15 cellular contexts compared by ENCODE assay signal in genomic region chr5:151520294-151520693, GRCh38.
A peak's percentile ranks its signal among the peaks of the same experiment; 100 is the strongest.
DNase-seq lines count a peak whose midpoint lies in the region; FAIRE-seq and TF ChIP-seq lines count a peak whose summit lies in the region.
"Had no signal": no experiment of that assay in that cellular context is flagged by ENCODE, and none has a peak within 500 bp of the region (broad histone marks: within the 10 kb centered on the region; RNA-seq: fewer than 3 reads in every experiment).

No MANE protein-coding gene starts in this region.

- H3K4me3 ChIP-seq in fibroblast of villous mesenchyme (ENCODE audit: low read depth, low read length): no peak overlapping the region
- H3K4me3 ChIP-seq: thoracic aorta had no signal

- in situ Hi-C loops in GM13977 (cut with MboI; ENCODE audit: low pct_unique_long_range_greater_than_20kb, low sequenced_read_pairs, unreplicated experiment): loop anchor here (10.0 to 25.0 kb wide), 2 partner anchors 125 to 217 kb away; no protein-coding TSS in a partner anchor
- in situ Hi-C loops in KBM-7 (cut with MboI; ENCODE audit: low pct_unique_long_range_greater_than_20kb, low sequenced_read_pairs): no loop called here

- peak; percentile 43 for DNase-seq in D341Med (ENCODE audit: low spot score)
- no peak for DNase-seq in GM13977 (ENCODE audit: low spot score)
- DNase-seq in RPMI7951 (ENCODE audit: low read depth): peak; percentile 4
- no peak for DNase-seq in fibroblast of villous mesenchyme (ENCODE audit: low read depth)
- no peak for DNase-seq in NOMO-1 treated with dmso at 0.1 percent for 144 hours (lab: John Stamatoyannopoulos, UW; ENCODE audit: unreplicated experiment)
- no peak for DNase-seq in GM19239 (ENCODE audit: insufficient read length, low spot score)
- no peak for DNase-seq in KG1 (lab: John Stamatoyannopoulos, UW)
- DNase-seq in KBM-7: no peak
- DNase-seq: activated effector memory CD4-positive, alpha-beta T cell treated with Interleukin-2 at 50 U/mL for 16 hours; anterior cingulate cortex; NCI-H1105; NCI-H345; stimulated activated CD4-positive, alpha-beta T cell treated with anti-CD3 and anti-CD28 coated beads, Interleukin-4, amount 100 ng/mL, for 24 hours had no signal

- no peak for FAIRE-seq in GM19239 (lab: Jason Lieb, UNC)
- FAIRE-seq: colon had no signal

- TF ChIP-seq CTCF in GM13977 (IDR thresholded peaks at IDR 0.05; ENCODE audit: extremely low read depth, insufficient read depth, missing control alignments) (peak; percentile 7), fibroblast of villous mesenchyme (IDR thresholded peaks at IDR 0.05; ENCODE audit: insufficient read depth, low read depth, low read length) (peak; percentile 8)

Comparison
In these comparisons a context has a peak if more than half of its experiments do, and no peak if none do; other contexts are left out.
1. DNase-seq: peak in D341Med (single experiment) and RPMI7951 (single experiment); none in GM13977 (single experiment), fibroblast of villous mesenchyme (single experiment), NOMO-1 treated with dmso at 0.1 percent for 144 hours (single experiment), GM19239 (single experiment), KG1 (single experiment) and KBM-7 (single experiment).